In the genomic region with DNA sequence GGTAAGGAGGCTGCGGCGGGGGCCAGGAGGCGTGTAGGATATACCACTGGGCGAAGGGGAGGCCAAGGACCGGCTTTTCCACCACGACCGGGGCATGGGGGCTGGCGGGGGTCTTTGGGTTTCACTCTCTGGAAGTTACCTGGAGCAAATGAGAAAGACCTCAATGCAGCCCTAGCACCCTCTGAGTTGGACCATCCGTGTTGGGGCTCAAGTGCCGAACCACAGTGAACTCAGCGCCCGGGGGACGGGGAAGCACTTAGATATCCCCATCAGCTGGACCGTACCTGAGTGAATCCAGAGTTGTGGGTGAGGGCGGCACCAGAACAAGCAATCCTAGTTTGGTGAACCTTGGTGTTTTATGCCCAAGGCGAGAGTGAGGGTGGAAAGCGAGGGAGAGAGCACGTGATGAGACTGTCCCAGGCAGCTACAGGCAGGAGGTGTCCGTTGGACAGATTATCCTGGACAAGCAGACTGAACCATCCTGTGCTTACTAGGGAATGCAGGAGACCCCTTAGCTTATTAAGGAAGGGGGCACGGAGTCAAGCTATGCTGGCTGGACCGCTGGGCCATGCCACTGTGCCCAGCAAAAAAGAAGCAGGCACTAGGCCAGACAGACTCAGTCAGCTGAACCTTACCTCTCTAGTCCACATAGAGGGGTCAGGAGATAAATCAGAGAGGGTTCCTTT, we compare ENCODE assay signal across 1 cellular context.
TF ChIP-seq lines count a peak whose summit lies in the region.

No MANE protein-coding gene starts in this region.

TF ChIP-seq in GM23338, 12 proteins besides CTCF, POLR2A, EP300 and RAD21 (continued from another document):
- TF ChIP-seq POLR2AphosphoS5 (IDR thresholded peaks at IDR 0.05; ENCODE audit: low read depth), result no peak
TF ChIP-seq in GM23338: peak in this region for 0.
